ENCODE assay signal across 11 cellular contexts in the genomic region with DNA sequence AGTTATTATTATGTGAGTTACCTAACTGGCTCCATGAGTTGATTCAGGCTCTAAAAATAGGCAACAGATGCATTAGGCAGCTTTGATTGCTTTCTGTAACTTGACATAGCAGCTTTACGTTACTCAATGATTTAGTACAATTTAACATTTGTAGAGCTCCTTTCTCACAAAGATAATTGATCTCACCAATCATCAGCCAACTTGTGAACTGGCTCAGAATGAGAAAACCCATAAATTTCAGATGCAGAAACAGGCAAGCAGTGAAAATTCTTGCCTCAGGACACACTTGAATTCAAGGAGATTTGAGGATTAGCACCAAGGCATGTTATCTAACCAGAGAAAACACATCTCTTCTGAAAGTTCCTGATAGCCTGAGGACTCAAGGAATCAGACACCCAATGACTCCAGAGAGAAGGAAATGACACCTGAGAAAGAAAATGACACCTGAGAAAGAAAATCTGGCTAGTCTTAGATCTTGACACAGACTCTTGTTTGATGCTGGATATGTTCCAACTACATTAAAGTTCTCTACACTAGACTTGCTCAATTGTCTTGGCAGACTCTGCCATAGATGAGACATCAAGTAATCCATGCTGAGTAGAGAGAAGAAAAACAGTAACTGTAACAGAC.
A peak's percentile ranks its signal among the peaks of the same experiment; 100 is the strongest.
DNase-seq lines count a peak whose midpoint lies in the region; ATAC-seq and TF ChIP-seq lines count a peak whose summit lies in the region.
"Had no signal": no experiment of that assay in that cellular context is flagged by ENCODE, and none has a peak within 500 bp of the region (broad histone marks: within the 10 kb centered on the region; RNA-seq: fewer than 3 reads in every experiment).

No MANE protein-coding gene starts in this region.

- H3K27me3 ChIP-seq in tibial artery (no peaks in the 10 kb centered on the region), vagina (no peaks in the 10 kb centered on the region)

- TF ChIP-seq CTCF in epithelial cell of esophagus (IDR thresholded peaks at IDR 0.05; ENCODE audit: insufficient read depth, low read depth, low read length, missing control alignments) (no peak), tibial artery (IDR thresholded peaks at IDR 0.05) (no peak), vagina (IDR thresholded peaks at IDR 0.05) (no peak)

- H3K4me3 ChIP-seq in epithelial cell of esophagus (ENCODE audit: low read length) (no peak overlapping the region), tibial artery (no peak overlapping the region), vagina (no peak overlapping the region)
- H3K4me3 ChIP-seq: mucosa of descending colon had no signal

- H3K36me3 ChIP-seq in tibial artery (no peaks in the 10 kb centered on the region), vagina (no peaks in the 10 kb centered on the region)

- TF ChIP-seq POLR2A in vagina (IDR thresholded peaks at IDR 0.05), result no peak

- peak; percentile 26 for DNase-seq in AG08396 (ENCODE audit: low spot score)
- peak; percentile 14 for DNase-seq in LoVo (ENCODE audit: low spot score)
- peak; percentile 93 for DNase-seq in epithelial cell of esophagus (ENCODE audit: low read depth)
- DNase-seq in NCI-H774 (lab: John Stamatoyannopoulos, UW), result no peak
- no peak for DNase-seq in pons (ENCODE audit: low spot score)
- no peak for DNase-seq in tibial artery
- DNase-seq in vagina (ENCODE audit: extremely low spot score in 2 of 2), result no peak
- DNase-seq: activated effector memory CD4-positive, alpha-beta T cell treated with anti-CD3 and anti-CD28 coated beads, Interleukin-2, amount 50 U/mL, for 16 hours; mucosa of descending colon; NCI-H146 had no signal

- no peak overlapping the region for H3K27ac ChIP-seq in tibial artery
- H3K27ac ChIP-seq in vagina, result no peak overlapping the region

- no peaks in the 10 kb centered on the region for H3K4me1 ChIP-seq in tibial artery
- H3K4me1 ChIP-seq in vagina, result peaks cover 6% of the 10 kb centered on the region

- no peaks in the 10 kb centered on the region for H3K9me3 ChIP-seq in tibial artery
- no peaks in the 10 kb centered on the region for H3K9me3 ChIP-seq in vagina
- H3K9me3 ChIP-seq: mucosa of descending colon had no signal

- peak; percentile 40 for ATAC-seq in GM19372 (IDR thresholded peaks at IDR 0.05; ENCODE audit: low read depth, unreplicated experiment)
- ATAC-seq: mucosa of descending colon had no signal

- intact Hi-C loops in tibial artery (cut with DNase I; ENCODE audit: low total_unique reads) (no loop called here), vagina (cut with DNase I) (no loop called here)

Comparison
In these comparisons a context has a peak if more than half of its experiments do, and no peak if none do; other contexts are left out.
1. DNase-seq: peak in AG08396 (single experiment), LoVo (single experiment) and epithelial cell of esophagus (single experiment); none in NCI-H774 (single experiment), pons (single experiment), tibial artery (0 of 2) and vagina (0 of 2).